ENCODE assay signal across 2 cellular contexts in genomic region chr6:30944051-30944450, GRCh38.
TF ChIP-seq lines count a peak whose summit lies in the region.

No MANE protein-coding gene starts in this region.

TF ChIP-seq in WTC11, 78 proteins besides CTCF, POLR2A, EP300 and RAD21:
- no peak for TF ChIP-seq IRF1 (CRISPR knock-in tag; IDR thresholded peaks at IDR 0.05)
- TF ChIP-seq ZBTB21 (CRISPR knock-in tag; IDR thresholded peaks at IDR 0.05; ENCODE audit: borderline replicate concordance) = no peak
- no peak for TF ChIP-seq NR2C2 (CRISPR knock-in tag; IDR thresholded peaks at IDR 0.05)
- TF ChIP-seq FOXJ3 (CRISPR knock-in tag; IDR thresholded peaks at IDR 0.05; ENCODE audit: borderline replicate concordance) = no peak
- TF ChIP-seq ZNF281 (CRISPR knock-in tag; IDR thresholded peaks at IDR 0.05) = no peak
- no peak for TF ChIP-seq ZNF317 (CRISPR knock-in tag; IDR thresholded peaks at IDR 0.05; ENCODE audit: borderline replicate concordance, low read depth)
- no peak for TF ChIP-seq AFF4 (CRISPR knock-in tag; IDR thresholded peaks at IDR 0.05; ENCODE audit: borderline replicate concordance)
- no peak for TF ChIP-seq ZNF671 (CRISPR knock-in tag; IDR thresholded peaks at IDR 0.05)
- no peak for TF ChIP-seq FOXP1 (CRISPR knock-in tag; IDR thresholded peaks at IDR 0.05; ENCODE audit: borderline replicate concordance)
- TF ChIP-seq OVOL2 (CRISPR knock-in tag; IDR thresholded peaks at IDR 0.05; ENCODE audit: borderline replicate concordance) = no peak
- TF ChIP-seq ZNF121 (CRISPR knock-in tag; IDR thresholded peaks at IDR 0.05) = no peak
- TF ChIP-seq ETV6 (CRISPR knock-in tag; IDR thresholded peaks at IDR 0.05) = no peak

TF ChIP-seq in H1, 55 proteins besides CTCF, POLR2A, EP300 and RAD21:
- TF ChIP-seq SP1 (IDR thresholded peaks at IDR 0.05; ENCODE audit: low read depth, low read length) (no peak), EZH2 (IDR thresholded peaks at IDR 0.05; ENCODE audit: low read depth, low read length, severe bottlenecking) (no peak), POLR2AphosphoS5 (IDR thresholded peaks at IDR 0.05; ENCODE audit: low read depth, low read length) (no peak), GTF2F1 (IDR thresholded peaks at IDR 0.05; ENCODE audit: borderline replicate concordance, low read depth, low read length) (no peak), SP4 (IDR thresholded peaks at IDR 0.05; ENCODE audit: low read length) (no peak), KDM5A (IDR thresholded peaks at IDR 0.05; ENCODE audit: low read length) (no peak), BCL11A (IDR thresholded peaks at IDR 0.05; ENCODE audit: low read depth in 2 of 2, low read length in 2 of 2) (no peak), TAF1 (IDR thresholded peaks at IDR 0.05; ENCODE audit: low read depth, low read length) (no peak), CBX5 (IDR thresholded peaks at IDR 0.05; ENCODE audit: low read depth, low read length) (no peak), ATF3 (IDR thresholded peaks at IDR 0.05; ENCODE audit: insufficient read depth, low read depth, low read length) (no peak), CHD2 (IDR thresholded peaks at IDR 0.05; ENCODE audit: low read length) (no peak), JUND (IDR thresholded peaks at IDR 0.05; ENCODE audit: low read length) (no peak), RFX5 (IDR thresholded peaks at IDR 0.05; ENCODE audit: borderline replicate concordance, low read depth, low read length) (no peak), CBX8 (IDR thresholded peaks at IDR 0.05; ENCODE audit: borderline replicate concordance, low read depth, low read length) (no peak), HDAC6 (IDR thresholded peaks at IDR 0.05; ENCODE audit: low read depth, low read length) (no peak), SAP30 (IDR thresholded peaks at IDR 0.05; ENCODE audit: insufficient read depth, insufficient replicate concordance, low read length) (no peak), CHD1 (IDR thresholded peaks at IDR 0.05; ENCODE audit: low read depth, low read length) (no peak), E2F6 (IDR thresholded peaks at IDR 0.05) (no peak)
